In genomic region chr11:3929232-3929631, GRCh38 we compare ENCODE assay signal across 17 cellular contexts.
DNase-seq lines count a peak whose midpoint lies in the region; ATAC-seq, FAIRE-seq and TF ChIP-seq lines count a peak whose summit lies in the region.
"Had no signal": no experiment of that assay in that cellular context is flagged by ENCODE, and none has a peak within 500 bp of the region (broad histone marks: within the 10 kb centered on the region; RNA-seq: fewer than 3 reads in every experiment).

No MANE protein-coding gene starts in this region.

- H3K27me3 ChIP-seq in pancreas = no peaks in the 10 kb centered on the region

- intact Hi-C loops in left ventricle myocardium superior (cut with micrococcal nuclease) (no loop called here), pancreas (cut with DNase I) (no loop called here)

- ATAC-seq in left ventricle myocardium superior (peak; percentile 62), pancreas (peak; percentile 61 to 84 (median 79))
- ATAC-seq: HCT116; stimulated activated effector memory CD8-positive, alpha-beta T cell treated with anti-CD3 and anti-CD28 coated beads, Interleukin-12 subunit alpha, Interleukin-12 subunit beta, amount 100 ng/mL, for 72 hours had no signal

- H3K4me1 ChIP-seq in pancreas = peaks cover 6 to 21% (median 11%) of the 10 kb centered on the region in 3 donors

- DNase-seq in DMS79 (lab: John Stamatoyannopoulos, UW) (peak; percentile 52), NCI-H1092 treated with DMSO at 0.1 percent for 48 hours (lab: John Stamatoyannopoulos, UW) (peak; percentile 69), left ventricle myocardium superior (no peak), pancreas (peak in 1 of 6 donors; percentile 26), HuH-7 (ENCODE audit: low spot score) (no peak)
- DNase-seq in stimulated activated naive CD4-positive, alpha-beta T cell (lab: John Stamatoyannopoulos, UW) = no peak
- no peak for DNase-seq in stimulated activated CD8-positive, alpha-beta memory T cell treated with anti-CD3 and anti-CD28 coated beads, Interleukin-4, amount 100 ng/mL, for 48 hours
- DNase-seq: activated CD4-positive, alpha-beta memory T cell treated with anti-CD3 and anti-CD28 coated beads for 36 hours; C1 segment of cervical spinal cord; DMS153; glutamatergic neuron; NCI-H82 had no signal

- peak overlapping the region in 3 of 4 donors; percentile 39 to 52 (median 45) for H3K27ac ChIP-seq in pancreas
- H3K27ac ChIP-seq: epithelial cell of prostate had no signal

- no peak overlapping the region for H3K4me3 ChIP-seq in pancreas

- H3K36me3 ChIP-seq in pancreas = no peaks in the 10 kb centered on the region

- TF ChIP-seq CTCF in pancreas (IDR thresholded peaks at IDR 0.05) = no peak

- WGBS in pancreas, 2 donors = 14 to 29% methylated on average over 1 of the region's 1 CpG

- FAIRE-seq in pancreas (lab: Jason Lieb, UNC) = no peak
- FAIRE-seq: HTR-8/SVneo, RCC 7860 had no signal

- H3K9me3 ChIP-seq in pancreas = no peaks in the 10 kb centered on the region

Comparison
In these comparisons a context has a peak if more than half of its experiments do, and no peak if none do; other contexts are left out.
1. DNase-seq: peak in DMS79 (single experiment) and NCI-H1092 treated with DMSO at 0.1 percent for 48 hours (single experiment); none in left ventricle myocardium superior (single experiment), stimulated activated naive CD4-positive, alpha-beta T cell (0 of 6), HuH-7 (single experiment) and stimulated activated CD8-positive, alpha-beta memory T cell treated with anti-CD3 and anti-CD28 coated beads, Interleukin-4, amount 100 ng/mL, for 48 hours (single experiment).